ENCODE assay signal across 24 cellular contexts in the genomic region with DNA sequence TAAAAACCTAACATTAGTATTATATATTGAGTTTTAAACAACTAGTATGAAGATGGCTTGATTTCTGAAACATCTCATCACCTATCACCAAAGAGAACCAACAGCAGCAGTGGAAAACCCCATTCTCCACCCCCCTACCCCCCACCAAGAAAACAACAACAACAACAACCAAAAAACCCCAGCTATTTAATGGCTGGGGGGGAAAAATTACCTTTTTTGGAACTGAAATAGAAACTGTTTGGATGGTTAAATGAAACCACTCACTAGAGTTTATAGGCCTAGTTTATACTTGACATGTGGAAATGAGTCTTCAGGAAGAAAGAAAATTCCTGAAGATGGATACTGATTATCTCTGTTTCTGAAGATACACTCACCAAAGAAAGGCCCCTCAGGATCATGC. TPM values are rescaled to one million over a fixed set of nuclear protein-coding genes. Genes with fewer than 3 reads are reported as not detected.
DNase-seq lines count a peak whose midpoint lies in the region; ATAC-seq and TF ChIP-seq lines count a peak whose summit lies in the region.
"Had no signal": no experiment of that assay in that cellular context is flagged by ENCODE, and none has a peak within 500 bp of the region (broad histone marks: within the 10 kb centered on the region; RNA-seq: fewer than 3 reads in every experiment).

No MANE protein-coding gene starts in this region.

- no peak overlapping the region for H3K4me3 Mint-ChIP-seq in CD4-positive, alpha-beta T cell
- peak overlapping the region in 1 of 4 donors; percentile 84 for H3K4me3 Mint-ChIP-seq in IgD-negative memory B cell
- H3K4me3 Mint-ChIP-seq in effector memory CD8-positive, alpha-beta T cell, result no peak overlapping the region
- H3K4me3 Mint-ChIP-seq: activated naive CD4-positive, alpha-beta T cell treated with anti-CD3 and anti-CD28 coated beads for 36 hours; endodermal cell had no signal

- no peak for DNase-seq in CD4-positive, alpha-beta T cell
- DNase-seq in GM06990 (ENCODE audit: extremely low read depth, insufficient read length), result peak; percentile 16
- no peak for DNase-seq in effector memory CD8-positive, alpha-beta T cell
- no peak for DNase-seq in foreskin keratinocyte
- no peak for DNase-seq in left ventricle myocardium inferior
- DNase-seq: activated CD4-positive, CD25-positive, alpha-beta regulatory T cell; activated naive CD4-positive, alpha-beta T cell treated with anti-CD3 and anti-CD28 coated beads for 36 hours; endodermal cell; esophagus squamous epithelium; H7; hypothalamus; NCI-H1048; NCI-H1694 treated with DMSO at 0.1 percent for 48 hours; NCI-H2171 treated with DMSO at 0.1 percent for 48 hours; NCI-H526; stimulated activated CD4-positive, alpha-beta T cell treated with anti-CD3 and anti-CD28 coated beads, Interleukin-15, amount 100 ng/mL, for 24 hours; transverse colon had no signal

- intact Hi-C loops in CD4-positive, alpha-beta T cell (cut with DNase I, micrococcal nuclease), result no loop called here
- intact Hi-C loops in left ventricle myocardium inferior (cut with micrococcal nuclease), result no loop called here

- H3K27ac ChIP-seq in CD4-positive, alpha-beta T cell (ENCODE audit: low read depth, low read length), result no peak overlapping the region
- H3K27ac ChIP-seq in foreskin keratinocyte, result no peak overlapping the region
- no peak overlapping the region for H3K27ac ChIP-seq in left ventricle myocardium inferior (replicated peaks)
- H3K27ac ChIP-seq: BLaER1 treated with 17β-estradiol and CSF1 and Interleukin-3, amounts not matched to agents 10 nM and 100 nM; coronary artery; esophagus squamous epithelium; transverse colon had no signal

- H3K4me1 ChIP-seq in foreskin keratinocyte (no peaks in the 10 kb centered on the region), left ventricle myocardium inferior (peaks cover 29% of the 10 kb centered on the region)

- no peak for ATAC-seq in CD4-positive, alpha-beta T cell (ENCODE audit: poor library complexity)
- ATAC-seq in effector memory CD8-positive, alpha-beta T cell (replicated peaks), result peak; percentile 11
- ATAC-seq in foreskin keratinocyte, result no peak
- no peak for ATAC-seq in HG02852 (IDR thresholded peaks at IDR 0.05; ENCODE audit: unreplicated experiment)
- no peak for ATAC-seq in HG02884 (IDR thresholded peaks at IDR 0.05; ENCODE audit: unreplicated experiment)
- ATAC-seq: gastroesophageal sphincter, sciatic nerve had no signal

- H3K4me1 Mint-ChIP-seq in CD4-positive, alpha-beta T cell (ENCODE audit: low read depth), result peaks cover 75% of the 10 kb centered on the region
- peaks cover 44 to 58% (median 49%) of the 10 kb centered on the region in 3 donors for H3K4me1 Mint-ChIP-seq in IgD-negative memory B cell
- H3K4me1 Mint-ChIP-seq in effector memory CD8-positive, alpha-beta T cell (ENCODE audit: low read depth in 2 of 2), result peaks cover 41 to 68% of the 10 kb centered on the region in 2 donors

- TF ChIP-seq CTCF in CD4-positive, alpha-beta T cell (IDR thresholded peaks at IDR 0.05), result no peak
- TF ChIP-seq CTCF in GM06990 (IDR thresholded peaks at IDR 0.05; ENCODE audit: insufficient read depth, low read length, poor library complexity, severe bottlenecking), result no peak
- TF ChIP-seq CTCF in foreskin keratinocyte (conservative IDR thresholded peaks at IDR 0.05), result no peak
- TF ChIP-seq CTCF in left ventricle myocardium inferior (IDR thresholded peaks at IDR 0.05; ENCODE audit: borderline replicate concordance), result no peak

- CTCF ChIA-PET in CD4-positive, alpha-beta T cell (lab: Charles Lee), result no interaction called here

- peak overlapping the region; percentile 56 for H3K27ac Mint-ChIP-seq in CD4-positive, alpha-beta T cell
- H3K27ac Mint-ChIP-seq in IgD-negative memory B cell, result peak overlapping the region; percentile 21 to 36 (median 25)
- peak overlapping the region; percentile 23 to 96 for H3K27ac Mint-ChIP-seq in effector memory CD8-positive, alpha-beta T cell
- H3K27ac Mint-ChIP-seq: activated naive CD4-positive, alpha-beta T cell treated with anti-CD3 and anti-CD28 coated beads for 36 hours; endodermal cell had no signal

- H3K36me3 ChIP-seq in GM06990 (ENCODE audit: control insufficient read depth, insufficient read depth, low read length), result no peaks in the 10 kb centered on the region; the same call in 1 of the 2 replicates
- H3K36me3 ChIP-seq in left ventricle myocardium inferior, result no peaks in the 10 kb centered on the region
- H3K36me3 ChIP-seq: gastroesophageal sphincter, transverse colon had no signal

- POLR2A ChIA-PET in CD4-positive, alpha-beta T cell (lab: Charles Lee), result interaction anchor here (1.9 kb wide), 1 partner anchor 31 kb away, joined by 8 read pairs; the partner anchor contains the start of gene PPP2R5E

- H3K9me3 Mint-ChIP-seq in CD4-positive, alpha-beta T cell, result no peaks in the 10 kb centered on the region
- peaks cover 0 to 2% (median 1%) of the 10 kb centered on the region in 3 donors for H3K9me3 Mint-ChIP-seq in IgD-negative memory B cell
- H3K9me3 Mint-ChIP-seq in effector memory CD8-positive, alpha-beta T cell, result no peaks in the 10 kb centered on the region
- H3K9me3 Mint-ChIP-seq: activated naive CD4-positive, alpha-beta T cell treated with anti-CD3 and anti-CD28 coated beads for 36 hours; endodermal cell had no signal

- H3K9me3 ChIP-seq in CD4-positive, alpha-beta T cell (ENCODE audit: control insufficient read depth, low read length), result no peaks in the 10 kb centered on the region
- no peaks in the 10 kb centered on the region for H3K9me3 ChIP-seq in left ventricle myocardium inferior (replicated peaks)
- H3K9me3 ChIP-seq: esophagus squamous epithelium, gastroesophageal sphincter, transverse colon had no signal

- no peaks in the 10 kb centered on the region for H3K27me3 Mint-ChIP-seq in CD4-positive, alpha-beta T cell
- no peaks in the 10 kb centered on the region for H3K27me3 Mint-ChIP-seq in IgD-negative memory B cell
- no peaks in the 10 kb centered on the region for H3K27me3 Mint-ChIP-seq in effector memory CD8-positive, alpha-beta T cell

- H3K4me3 ChIP-seq in GM06990 (replicated peaks; ENCODE audit: low read depth, low read length) (no peak overlapping the region), left ventricle myocardium inferior (no peak overlapping the region)
- H3K4me3 ChIP-seq: BLaER1 treated with 17β-estradiol and CSF1 and Interleukin-3, amounts not matched to agents 10 nM and 100 nM; coronary artery; esophagus squamous epithelium; gastroesophageal sphincter; transverse colon had no signal

- no peaks in the 10 kb centered on the region for H3K27me3 ChIP-seq in CD4-positive, alpha-beta T cell (ENCODE audit: control insufficient read depth, insufficient read depth, low read length)
- H3K27me3 ChIP-seq in GM06990 (replicated peaks; ENCODE audit: control insufficient read depth, insufficient read depth, low read length) (no peaks in the 10 kb centered on the region), foreskin keratinocyte (no peaks in the 10 kb centered on the region), left ventricle myocardium inferior (ENCODE audit: low read depth) (no peaks in the 10 kb centered on the region)
- H3K27me3 ChIP-seq: BLaER1 treated with 17β-estradiol and CSF1 and Interleukin-3, amounts not matched to agents 10 nM and 100 nM; esophagus squamous epithelium; gastroesophageal sphincter; transverse colon had no signal

- peaks cover 25% of the 10 kb centered on the region for H3K36me3 Mint-ChIP-seq in CD4-positive, alpha-beta T cell (ENCODE audit: low read depth)
- H3K36me3 Mint-ChIP-seq in IgD-negative memory B cell, result peaks cover 18% of the 10 kb centered on the region
- H3K36me3 Mint-ChIP-seq in effector memory CD8-positive, alpha-beta T cell (ENCODE audit: insufficient read depth), result no peaks in the 10 kb centered on the region

RNA-seq across cellular contexts. Expression of gene PPP2R5E, which starts 30.3 kb away (rescaled TPM):
- total RNA-seq in CD4-positive, alpha-beta T cell, result 10 to 100 TPM; 31.2 to 32.3 TPM
- 33.3 TPM for polyA plus RNA-seq in IgD-negative memory B cell
- total RNA-seq in foreskin keratinocyte, result 34.4 and 36.9 TPM in 2 replicates
- polyA plus RNA-seq in foreskin keratinocyte, result 10.1 and 12.6 TPM in 2 replicates
- 34.5 TPM for total RNA-seq in left ventricle myocardium inferior
